Comparison of ENCODE assay signal across 9 cellular contexts in the genomic region with DNA sequence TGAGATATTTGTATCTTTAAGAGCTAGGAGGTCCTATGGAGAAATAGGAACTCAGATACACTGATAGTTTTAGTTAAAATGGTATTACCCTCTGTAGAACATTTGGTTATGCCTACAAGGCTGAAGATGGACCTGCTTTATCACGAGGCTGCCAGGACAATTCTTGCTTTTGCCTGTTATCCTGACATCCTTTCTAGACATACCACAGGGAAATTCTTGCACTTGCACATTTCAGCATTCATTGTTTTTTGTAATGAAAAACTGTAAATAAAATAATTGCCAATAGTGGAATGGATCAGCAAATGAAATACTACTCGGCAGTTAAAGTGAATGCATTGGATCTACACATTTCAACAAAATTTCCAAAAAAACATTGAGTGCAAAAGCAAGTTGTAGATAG. TPM values are rescaled to one million over a fixed set of nuclear protein-coding genes. Genes with fewer than 3 reads are reported as not detected.
"Had no signal": no experiment of that assay in that cellular context is flagged by ENCODE, and none has a peak within 500 bp of the region (broad histone marks: within the 10 kb centered on the region; RNA-seq: fewer than 3 reads in every experiment).

No MANE protein-coding gene starts in this region.

- DNase-seq: IMR-90, KBM-7, KG1 had no signal

- H3K36me3 Mint-ChIP-seq: IgD-negative memory B cell had no signal

- H3K27ac Mint-ChIP-seq: IgD-negative memory B cell had no signal

- H3K4me3 Mint-ChIP-seq: IgD-negative memory B cell had no signal

- H3K27ac ChIP-seq: HL-60 had no signal

- H3K4me3 ChIP-seq: K562 had no signal

- ATAC-seq: HepG2, K562 had no signal

- H3K9me3 Mint-ChIP-seq: IgD-negative memory B cell had no signal

- FAIRE-seq: HepG2, HTR-8/SVneo, K562 had no signal

RNA-seq across cellular contexts. Expression of gene COL28A1, which starts 9.7 kb away (rescaled TPM):
- total RNA-seq: HT1080 had no signal
- polyA plus RNA-seq: IgD-negative memory B cell had no signal
